In the genomic region with DNA sequence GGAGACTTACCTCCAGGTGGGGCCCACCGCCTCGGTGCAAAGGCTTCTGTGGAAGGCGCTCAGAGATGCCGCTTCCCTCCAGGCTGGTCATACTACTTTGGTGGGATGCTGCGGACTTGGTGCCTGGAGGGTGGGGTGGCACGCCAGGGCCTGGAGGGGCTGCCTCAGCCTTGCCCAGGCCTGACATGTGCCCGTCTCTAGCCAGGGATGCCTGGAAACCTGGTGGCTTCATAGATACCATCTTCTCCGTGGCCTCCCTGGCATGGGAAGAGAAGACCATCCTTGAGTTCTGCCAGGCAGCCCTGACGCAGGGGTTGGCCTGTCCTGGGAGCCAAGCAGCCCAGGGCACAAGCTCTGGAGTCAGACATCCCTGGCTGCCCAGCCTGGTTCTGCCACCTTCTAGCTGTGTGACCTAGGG, we compare ENCODE assay signal across 1 cellular context.
TF ChIP-seq lines count a peak whose summit lies in the region.

No MANE protein-coding gene starts in this region.

TF ChIP-seq in GM12878, 131 proteins besides CTCF, POLR2A, EP300 and RAD21:
- no peak for TF ChIP-seq NFXL1 (IDR thresholded peaks at IDR 0.05; ENCODE audit: borderline replicate concordance)
